In the genomic region with DNA sequence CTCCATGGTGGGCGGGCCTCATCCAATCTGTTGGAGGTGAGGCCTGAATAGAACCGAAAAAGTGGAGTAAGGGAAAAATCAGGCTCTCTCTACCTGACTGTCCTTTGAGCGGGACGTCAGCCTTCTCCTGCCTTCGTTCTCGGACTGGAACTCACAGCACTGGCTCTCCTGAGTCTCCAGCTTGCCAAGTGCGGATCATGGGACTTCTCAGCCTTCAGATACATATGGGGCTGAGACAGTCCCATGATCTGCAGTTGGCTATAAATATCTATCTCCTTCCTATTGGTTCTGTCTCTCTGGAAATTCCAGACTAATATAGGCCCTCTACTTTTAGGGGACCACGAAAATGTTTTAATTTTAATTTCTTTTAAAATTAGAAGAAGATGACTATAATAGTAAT, we compare ENCODE assay signal across 32 cellular contexts. TPM values are rescaled to one million over a fixed set of nuclear protein-coding genes. Genes with fewer than 3 reads are reported as not detected.
"Had no signal": no experiment of that assay in that cellular context is flagged by ENCODE, and none has a peak within 500 bp of the region (broad histone marks: within the 10 kb centered on the region; RNA-seq: fewer than 3 reads in every experiment).

No MANE protein-coding gene starts in this region.

- DNase-seq: activated CD4-positive, alpha-beta T cell treated with anti-CD3 and anti-CD28 coated beads, Interleukin-2, amount 10 ng/mL, durations not matched to agents 24 days and 14 days; activated CD4-positive, alpha-beta T cell treated with anti-CD3 and anti-CD28 coated beads, Interleukin-2, amount 50 U/mL, for 4 hours; activated CD8-positive, alpha-beta T cell treated with anti-CD3 and anti-CD28 coated beads for 36 hours; activated effector memory CD4-positive, alpha-beta T cell treated with anti-CD3 and anti-CD28 coated beads, Interleukin-2, amount 50 U/mL, for 16 hours; activated naive CD4-positive, alpha-beta T cell; activated naive CD4-positive, alpha-beta T cell treated with anti-CD3 and anti-CD28 coated beads, Interleukin-2, amount 50 U/mL, for 16 hours; activated naive CD8-positive, alpha-beta T cell treated with anti-CD3 and anti-CD28 coated beads, Interleukin-2, amount 10 ng/mL, durations not matched to agents 7 days and 5 days; activated T-cell treated with anti-CD3 and anti-CD28 coated beads, Interleukin-2, amount 50 U/mL, for 1 hour; activated T-cell treated with anti-CD3 and anti-CD28 coated beads, Interleukin-2, amount 50 U/mL, for 72 hours; amygdala; caudate nucleus; cerebellar nuclear complex; Kasumi-1; KG1; MG63; MV-4-11; NCI-H1092; NCI-H1436 treated with DMSO at 0.1 percent for 48 hours; NCI-H1694 treated with DMSO at 0.1 percent for 48 hours; NCI-H2029; NCI-H345; NCI-H524 treated with DMSO at 0.1 percent for 48 hours; NK-92 treated with Interleukin-12 subunit alpha and Interleukin-12 subunit beta, amount 100 ng/mL, for 24 hours; PC-3; Peyer's patch; SW 1271; T-helper 1 cell; T-helper 2 cell; T1000 had no signal

- H3K9me3 ChIP-seq: ascending aorta, breast epithelium, MG63, Peyer's patch had no signal

- H3K4me3 ChIP-seq: ascending aorta, breast epithelium, MG63, Peyer's patch had no signal

- H3K27ac ChIP-seq: ascending aorta had no signal

- H3K36me3 ChIP-seq: ascending aorta, breast epithelium, MG63, Peyer's patch had no signal

- H3K4me1 ChIP-seq: ascending aorta, breast epithelium had no signal

- H3K27me3 ChIP-seq: ascending aorta, breast epithelium, MG63, Peyer's patch had no signal

- ATAC-seq: activated CD8-positive, alpha-beta T cell treated with anti-CD3 and anti-CD28 coated beads for 36 hours; activated T-cell treated with anti-CD3 and anti-CD28 coated beads, Interleukin-2, amount 50 U/mL, for 72 hours; activated T-helper 17 cell treated with anti-CD3 and anti-CD28 coated beads, Interleukin-2, amount 50 U/mL, for 72 hours had no signal

RNA-seq across cellular contexts. Expression of gene TMEM229B, which starts 46.8 kb away (rescaled TPM):
- total RNA-seq: PC-3 had no signal
